32 cellular contexts compared by ENCODE assay signal in the genomic region with DNA sequence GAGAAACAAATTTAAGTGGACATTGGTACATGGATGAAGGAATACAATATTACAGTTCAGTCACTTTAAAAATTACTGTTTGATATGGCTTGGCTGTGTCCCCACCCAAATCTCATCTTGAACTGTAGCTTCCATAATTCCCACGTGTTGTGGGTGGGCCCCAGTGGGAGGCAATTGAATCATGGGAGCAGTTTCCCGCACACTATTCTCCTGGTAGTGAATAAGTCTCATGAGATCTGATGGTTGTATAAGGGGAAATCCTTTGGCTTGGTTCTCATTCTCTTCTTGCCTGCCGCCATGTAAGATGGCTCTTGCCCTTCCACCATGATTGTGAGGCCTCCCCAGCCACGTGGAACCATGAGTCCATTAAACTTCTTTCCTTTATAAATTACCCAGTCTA.
"Had no signal": no experiment of that assay in that cellular context is flagged by ENCODE, and none has a peak within 500 bp of the region (broad histone marks: within the 10 kb centered on the region; RNA-seq: fewer than 3 reads in every experiment).

No MANE protein-coding gene starts in this region.

- H3K27me3 ChIP-seq: adrenal gland, body of pancreas, esophagus squamous epithelium, gastroesophageal sphincter had no signal

- H3K4me3 Mint-ChIP-seq: activated CD4-positive, alpha-beta memory T cell treated with anti-CD3 and anti-CD28 coated beads for 36 hours; activated CD4-positive, alpha-beta T cell treated with anti-CD3 and anti-CD28 coated beads for 36 hours; activated CD4-positive, alpha-beta T cell treated with anti-CD3 and anti-CD28 coated beads, Interleukin-2, amount 10 ng/mL, durations not matched to agents 24 days and 14 days; activated CD8-positive, alpha-beta memory T cell treated with anti-CD3 and anti-CD28 coated beads, Interleukin-2, amount 10 ng/mL, durations not matched to agents 7 days and 5 days; activated CD8-positive, alpha-beta T cell treated with anti-CD3 and anti-CD28 coated beads, Interleukin-2, amount 10 ng/mL, durations not matched to agents 7 days and 5 days; activated naive CD4-positive, alpha-beta T cell treated with anti-CD3 and anti-CD28 coated beads for 36 hours; activated naive CD4-positive, alpha-beta T cell treated with anti-CD3 and anti-CD28 coated beads, Interleukin-2, amount 50 U/mL, for 24 hours; activated naive CD8-positive, alpha-beta T cell treated with anti-CD3 and anti-CD28 coated beads for 36 hours; activated naive CD8-positive, alpha-beta T cell treated with anti-CD3 and anti-CD28 coated beads, Interleukin-2, amount 50 U/mL, for 24 hours; activated T-helper 1 cell treated with anti-CD3 and anti-CD28 coated beads, Interleukin-12 subunit alpha, Interleukin-12 subunit beta, Interleukin-2, Interleukin-4 antibody, amounts not matched to agents 30 ng/mL and 10 ng/mL and 1 ng/mL, durations not matched to agents 14 hours and 24 hours and 36 hours; central memory CD8-positive, alpha-beta T cell; dendritic cell treated with granulocyte-macrophage colony-stimulating factor and Interleukin-4, amounts not matched to agents 40 ng/mL and 50 ng/mL, for 4 days; endodermal cell had no signal

- H3K36me3 Mint-ChIP-seq: activated CD4-positive, alpha-beta memory T cell treated with anti-CD3 and anti-CD28 coated beads for 36 hours; activated CD8-positive, alpha-beta memory T cell treated with anti-CD3 and anti-CD28 coated beads, Interleukin-2, amount 10 ng/mL, durations not matched to agents 7 days and 5 days; activated naive CD4-positive, alpha-beta T cell treated with anti-CD3 and anti-CD28 coated beads, Interleukin-2, amount 50 U/mL, for 24 hours; activated naive CD8-positive, alpha-beta T cell treated with anti-CD3 and anti-CD28 coated beads for 36 hours had no signal

- H3K27me3 Mint-ChIP-seq: activated CD4-positive, alpha-beta memory T cell treated with anti-CD3 and anti-CD28 coated beads for 36 hours; activated CD4-positive, alpha-beta T cell treated with anti-CD3 and anti-CD28 coated beads for 36 hours; activated CD4-positive, alpha-beta T cell treated with anti-CD3 and anti-CD28 coated beads, Interleukin-2, amount 10 ng/mL, durations not matched to agents 24 days and 14 days; activated CD8-positive, alpha-beta memory T cell treated with anti-CD3 and anti-CD28 coated beads, Interleukin-2, amount 10 ng/mL, durations not matched to agents 7 days and 5 days; activated naive CD4-positive, alpha-beta T cell treated with anti-CD3 and anti-CD28 coated beads, Interleukin-2, amount 50 U/mL, for 24 hours; activated naive CD8-positive, alpha-beta T cell treated with anti-CD3 and anti-CD28 coated beads for 36 hours; activated naive CD8-positive, alpha-beta T cell treated with anti-CD3 and anti-CD28 coated beads, Interleukin-2, amount 50 U/mL, for 24 hours; central memory CD8-positive, alpha-beta T cell; dendritic cell treated with granulocyte-macrophage colony-stimulating factor and Interleukin-4, amounts not matched to agents 40 ng/mL and 50 ng/mL, for 4 days had no signal

- H3K4me1 ChIP-seq: adrenal gland, body of pancreas, esophagus squamous epithelium, gastroesophageal sphincter had no signal

- H3K36me3 ChIP-seq: adrenal gland, esophagus squamous epithelium, gastroesophageal sphincter had no signal

- DNase-seq: activated CD4-positive, alpha-beta memory T cell treated with anti-CD3 and anti-CD28 coated beads for 36 hours; activated CD4-positive, alpha-beta T cell treated with anti-CD3 and anti-CD28 coated beads for 36 hours; activated CD4-positive, alpha-beta T cell treated with anti-CD3 and anti-CD28 coated beads, Interleukin-2, amount 10 ng/mL, durations not matched to agents 24 days and 14 days; activated CD4-positive, CD25-positive, alpha-beta regulatory T cell; activated CD4-positive, CD25-positive, alpha-beta regulatory T cell treated with anti-CD3 and anti-CD28 coated beads, Interleukin-2, amount 50 U/mL, for 72 hours; activated CD8-positive, alpha-beta memory T cell treated with anti-CD3 and anti-CD28 coated beads, Interleukin-2, amount 10 ng/mL, durations not matched to agents 7 days and 5 days; activated CD8-positive, alpha-beta memory T cell treated with anti-CD3 and anti-CD28 coated beads, Interleukin-2, amount 50 U/mL, for 4 hours; activated CD8-positive, alpha-beta T cell treated with anti-CD3 and anti-CD28 coated beads, Interleukin-2, amount 10 ng/mL, durations not matched to agents 7 days and 5 days; activated effector memory CD4-positive, alpha-beta T cell treated with anti-CD3 and anti-CD28 coated beads, Interleukin-2, amount 50 U/mL, for 16 hours; activated naive CD4-positive, alpha-beta T cell treated with anti-CD3 and anti-CD28 coated beads for 36 hours; activated naive CD8-positive, alpha-beta T cell treated with anti-CD3 and anti-CD28 coated beads for 36 hours; activated naive CD8-positive, alpha-beta T cell treated with anti-CD3 and anti-CD28 coated beads, Interleukin-2, amount 50 U/mL, for 24 hours; activated T-cell treated with anti-CD3 and anti-CD28 coated beads, Interleukin-2, amount 50 U/mL, for 1 hour; activated T-cell treated with anti-CD3 and anti-CD28 coated beads, Interleukin-2, amount 50 U/mL, for 48 hours; adrenal gland; amygdala; aorta; body of pancreas; dorsolateral prefrontal cortex; effector memory CD4-positive, alpha-beta T cell; endodermal cell; esophagus squamous epithelium; foreskin melanocyte; head of caudate nucleus; T-helper 2 cell had no signal

- H3K27ac ChIP-seq: adrenal gland, body of pancreas, coronary artery, dorsolateral prefrontal cortex, esophagus squamous epithelium, gastroesophageal sphincter had no signal

- H3K4me3 ChIP-seq: adrenal gland, body of pancreas, coronary artery, dorsolateral prefrontal cortex, esophagus squamous epithelium, gastroesophageal sphincter had no signal

- H3K4me1 Mint-ChIP-seq: activated CD4-positive, alpha-beta T cell treated with anti-CD3 and anti-CD28 coated beads for 36 hours; activated CD4-positive, alpha-beta T cell treated with anti-CD3 and anti-CD28 coated beads, Interleukin-2, amount 10 ng/mL, durations not matched to agents 24 days and 14 days; activated CD8-positive, alpha-beta memory T cell treated with anti-CD3 and anti-CD28 coated beads, Interleukin-2, amount 10 ng/mL, durations not matched to agents 7 days and 5 days; activated naive CD4-positive, alpha-beta T cell treated with anti-CD3 and anti-CD28 coated beads, Interleukin-2, amount 50 U/mL, for 24 hours; activated naive CD8-positive, alpha-beta T cell treated with anti-CD3 and anti-CD28 coated beads for 36 hours; activated naive CD8-positive, alpha-beta T cell treated with anti-CD3 and anti-CD28 coated beads, Interleukin-2, amount 50 U/mL, for 24 hours; central memory CD8-positive, alpha-beta T cell; endodermal cell had no signal

- ATAC-seq: activated CD4-positive, alpha-beta T cell treated with anti-CD3 and anti-CD28 coated beads for 36 hours; activated CD8-positive, alpha-beta memory T cell treated with anti-CD3 and anti-CD28 coated beads, Interleukin-2, amount 10 ng/mL, durations not matched to agents 7 days and 5 days; activated CD8-positive, alpha-beta T cell treated with anti-CD3 and anti-CD28 coated beads, Interleukin-2, amount 10 ng/mL, durations not matched to agents 7 days and 5 days; activated naive CD8-positive, alpha-beta T cell treated with anti-CD3 and anti-CD28 coated beads, Interleukin-2, amount 50 U/mL, for 24 hours; body of pancreas; gastroesophageal sphincter had no signal

- H3K9me3 ChIP-seq: adrenal gland, body of pancreas, esophagus squamous epithelium, gastroesophageal sphincter had no signal

- H3K9me3 Mint-ChIP-seq: activated naive CD4-positive, alpha-beta T cell treated with anti-CD3 and anti-CD28 coated beads, Interleukin-2, amount 50 U/mL, for 24 hours had no signal

- H3K27ac Mint-ChIP-seq: activated CD4-positive, alpha-beta memory T cell treated with anti-CD3 and anti-CD28 coated beads for 36 hours; activated CD4-positive, alpha-beta T cell treated with anti-CD3 and anti-CD28 coated beads for 36 hours; activated CD4-positive, alpha-beta T cell treated with anti-CD3 and anti-CD28 coated beads, Interleukin-2, amount 10 ng/mL, durations not matched to agents 24 days and 14 days; activated CD8-positive, alpha-beta memory T cell treated with anti-CD3 and anti-CD28 coated beads, Interleukin-2, amount 10 ng/mL, durations not matched to agents 7 days and 5 days; activated CD8-positive, alpha-beta T cell treated with anti-CD3 and anti-CD28 coated beads, Interleukin-2, amount 10 ng/mL, durations not matched to agents 7 days and 5 days; activated naive CD4-positive, alpha-beta T cell treated with anti-CD3 and anti-CD28 coated beads for 36 hours; activated naive CD4-positive, alpha-beta T cell treated with anti-CD3 and anti-CD28 coated beads, Interleukin-2, amount 50 U/mL, for 24 hours; activated naive CD8-positive, alpha-beta T cell treated with anti-CD3 and anti-CD28 coated beads for 36 hours; activated naive CD8-positive, alpha-beta T cell treated with anti-CD3 and anti-CD28 coated beads, Interleukin-2, amount 50 U/mL, for 24 hours; activated T-helper 1 cell treated with anti-CD3 and anti-CD28 coated beads, Interleukin-12 subunit alpha, Interleukin-12 subunit beta, Interleukin-2, Interleukin-4 antibody, amounts not matched to agents 30 ng/mL and 10 ng/mL and 1 ng/mL, durations not matched to agents 14 hours and 24 hours and 36 hours; activated T-helper 2 cell treated with anti-CD3 and anti-CD28 coated beads, Interferon-gamma antibody, Interleukin-2, Interleukin-4, amounts not matched to agents 10 μg/mL and 5 μg/mL and 100 μg/mL, durations not matched to agents 14 hours and 24 hours and 36 hours; dendritic cell treated with granulocyte-macrophage colony-stimulating factor and Interleukin-4, amounts not matched to agents 40 ng/mL and 50 ng/mL, for 4 days; endodermal cell had no signal
